In the genomic region with DNA sequence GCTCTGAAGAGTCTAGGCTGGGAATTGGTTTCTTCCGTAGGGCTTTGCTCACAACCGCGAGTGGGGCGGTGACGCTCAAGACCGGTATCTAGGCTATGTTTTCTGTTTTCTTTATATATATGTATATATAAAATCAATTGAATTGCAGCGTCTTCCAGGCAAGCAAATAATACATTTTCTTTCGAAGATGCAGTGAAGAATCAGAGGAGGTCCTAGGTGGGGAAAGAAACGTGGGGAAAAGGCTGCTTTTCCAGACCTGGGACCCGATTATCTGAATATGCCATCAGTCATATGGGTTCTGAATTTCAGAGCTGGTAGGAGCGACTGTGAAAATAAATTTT, we compare ENCODE assay signal across 9 cellular contexts. TPM values are rescaled to one million over a fixed set of nuclear protein-coding genes. Genes with fewer than 3 reads are reported as not detected.
DNase-seq lines count a peak whose midpoint lies in the region; ATAC-seq, FAIRE-seq and TF ChIP-seq lines count a peak whose summit lies in the region.
"Had no signal": no experiment of that assay in that cellular context is flagged by ENCODE, and none has a peak within 500 bp of the region (broad histone marks: within the 10 kb centered on the region; RNA-seq: fewer than 3 reads in every experiment).

No MANE protein-coding gene starts in this region.

- H3K9me3 Mint-ChIP-seq in CD14-positive monocyte = no peaks in the 10 kb centered on the region

- DNase-seq in CD14-positive monocyte (ENCODE audit: low spot score) (no peak), NT2/D1 (ENCODE audit: low read depth, low spot score) (no peak), epithelial cell of proximal tubule (ENCODE audit: low read depth) (no peak), NCI-H1417 treated with DMSO at 0.1 percent for 48 hours (lab: John Stamatoyannopoulos, UW) (no peak), small intestine (no peak), UCSD-AML1 (lab: John Stamatoyannopoulos, UW; ENCODE audit: unreplicated experiment) (no peak)

- no peaks in the 10 kb centered on the region for H3K36me3 ChIP-seq in NT2/D1 (ENCODE audit: insufficient read depth, insufficient read length, low read length)
- no peaks in the 10 kb centered on the region for H3K36me3 ChIP-seq in neutrophil
- H3K36me3 ChIP-seq in small intestine (ENCODE audit: control insufficient read depth in 2 of 2, insufficient read depth in 2 of 2, low read length in 2 of 2) = no peaks in the 10 kb centered on the region

- H3K27ac ChIP-seq in neutrophil = no peak overlapping the region
- peak overlapping the region in 1 of 2 donors; percentile 2 for H3K27ac ChIP-seq in small intestine (ENCODE audit: low read depth in 1 of 2, low read length in 1 of 2)
- H3K27ac ChIP-seq: HL-60 had no signal

- peak overlapping the region; percentile 92 to 98 for H3K4me3 Mint-ChIP-seq in CD14-positive monocyte

- no peak for TF ChIP-seq CTCF in CD14-positive monocyte (IDR thresholded peaks at IDR 0.05)
- no peak for TF ChIP-seq CTCF in epithelial cell of proximal tubule (conservative IDR thresholded peaks at IDR 0.05; ENCODE audit: low read depth, low read length)
- TF ChIP-seq CTCF in neutrophil (IDR thresholded peaks at IDR 0.05) = no peak

- H3K4me1 ChIP-seq in NT2/D1 (ENCODE audit: insufficient read depth, insufficient read length) (no peaks in the 10 kb centered on the region), neutrophil (ENCODE audit: control insufficient read depth in 1 of 2, insufficient read depth in 1 of 2, low read depth in 1 of 2, low read length in 1 of 2) (peaks cover 26 to 32% of the 10 kb centered on the region in 2 experiments), small intestine (ENCODE audit: control insufficient read depth in 2 of 2, insufficient read depth in 1 of 2, low read depth in 1 of 2, low read length in 1 of 2) (no peaks in the 10 kb centered on the region)

- H3K27me3 ChIP-seq in NT2/D1 (ENCODE audit: insufficient read depth, insufficient read length) (peaks cover 20% of the 10 kb centered on the region), neutrophil (peaks cover 50% of the 10 kb centered on the region), small intestine (ENCODE audit: control insufficient read depth in 2 of 2, insufficient read depth in 2 of 2, low read length in 2 of 2) (no peaks in the 10 kb centered on the region)

- H3K36me3 Mint-ChIP-seq in CD14-positive monocyte = no peaks in the 10 kb centered on the region

- H3K27ac Mint-ChIP-seq in CD14-positive monocyte = no peak overlapping the region

- no peaks in the 10 kb centered on the region for H3K9me3 ChIP-seq in NT2/D1 (ENCODE audit: insufficient read depth, low read length)
- H3K9me3 ChIP-seq in neutrophil = no peaks in the 10 kb centered on the region
- no peaks in the 10 kb centered on the region for H3K9me3 ChIP-seq in small intestine (ENCODE audit: control insufficient read depth, low read depth)

- H3K9ac ChIP-seq in NT2/D1 (ENCODE audit: insufficient read length, low read depth) = peak overlapping the region; percentile 62

- no peak for ATAC-seq in HG03108 (IDR thresholded peaks at IDR 0.05; ENCODE audit: unreplicated experiment)

- intact Hi-C loops in CD14-positive monocyte (cut with micrococcal nuclease) = no loop called here

- peaks cover 8 to 19% (median 18%) of the 10 kb centered on the region in 3 donors for H3K27me3 Mint-ChIP-seq in CD14-positive monocyte (ENCODE audit: low read depth in 3 of 3)

- no peak for FAIRE-seq in small intestine (lab: Jason Lieb, UNC)

- peaks cover 27% of the 10 kb centered on the region for H3K4me1 Mint-ChIP-seq in CD14-positive monocyte

- H3K4me3 ChIP-seq in NT2/D1 (ENCODE audit: insufficient read length, low read depth) (peak overlapping the region; percentile 77), epithelial cell of proximal tubule (ENCODE audit: low read depth, low read length) (peak overlapping the region; percentile 69), neutrophil (ENCODE audit: low read depth in 1 of 2, low read length in 1 of 2) (peak overlapping the region; percentile 71 to 78), small intestine (ENCODE audit: low read depth in 1 of 2, low read length in 2 of 2) (peak overlapping the region in 1 of 2 donors; percentile 54)

- 4 to 7% (median 5%) methylated on average over 11 of the region's 11 CpGs for WGBS in small intestine, 3 donors

RNA-seq across cellular contexts. Expression of a gene that starts 0.7 kb away (rescaled TPM):
- polyA plus RNA-seq in CD14-positive monocyte (under 1 TPM; 0.26 to 0.67 TPM), small intestine (1 to 10 TPM in 1 of 3 donors, under 1 TPM in 1, not detected in 1; 0.27 to 1.7 TPM)
- 0.87 and 2.1 TPM in 2 replicates for total RNA-seq in epithelial cell of proximal tubule
